ENCODE assay signal across 25 cellular contexts in the genomic region with DNA sequence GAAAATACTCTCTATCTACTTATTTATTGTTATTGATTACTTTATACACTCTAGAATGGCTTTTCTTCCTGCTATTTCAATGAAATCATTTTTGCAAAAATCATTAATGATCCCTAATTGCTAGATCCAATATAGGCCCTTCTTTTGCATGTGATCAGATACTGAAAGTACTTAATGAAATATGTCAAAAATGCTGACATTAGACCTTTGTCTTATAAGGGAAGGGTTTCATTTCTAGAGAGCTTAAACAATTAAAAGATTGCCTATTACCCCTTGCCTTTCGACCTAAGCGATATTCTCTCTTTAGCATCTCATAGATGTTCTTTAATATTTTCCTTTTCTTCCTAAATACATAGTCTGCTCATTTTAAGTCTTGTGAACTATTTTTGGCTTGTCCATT.
"Had no signal": no experiment of that assay in that cellular context is flagged by ENCODE, and none has a peak within 500 bp of the region (broad histone marks: within the 10 kb centered on the region; RNA-seq: fewer than 3 reads in every experiment).

No MANE protein-coding gene starts in this region.

- H3K27ac Mint-ChIP-seq: endodermal cell, memory B cell, type B pancreatic cell had no signal

- H3K4me3 Mint-ChIP-seq: endodermal cell, memory B cell, natural killer cell, type B pancreatic cell had no signal

- H3K9me3 Mint-ChIP-seq: memory B cell, natural killer cell, type B pancreatic cell had no signal

- H3K27me3 Mint-ChIP-seq: memory B cell, type B pancreatic cell had no signal

- H3K4me1 Mint-ChIP-seq: endodermal cell, memory B cell, natural killer cell had no signal

- H3K9me3 ChIP-seq: esophagus muscularis mucosa, ovary, testis, tibial artery had no signal

- H3K4me3 ChIP-seq: dorsolateral prefrontal cortex, esophagus muscularis mucosa, lung, ovary, smooth muscle cell, testis, tibial artery had no signal

- H3K4me1 ChIP-seq: foreskin keratinocyte, testis, tibial artery had no signal

- H3K36me3 ChIP-seq: ovary had no signal

- H3K4me2 ChIP-seq: smooth muscle cell had no signal

- FAIRE-seq: keratinocyte had no signal

- DNase-seq: cerebellar nuclear complex; dorsolateral prefrontal cortex; effector CD4-positive, alpha-beta T cell; endodermal cell; foreskin keratinocyte; natural killer cell; occipital lobe; ovary; posterior cingulate gyrus; retina; stimulated activated CD4-positive, alpha-beta T cell treated with anti-CD3 and anti-CD28 coated beads, Interleukin-12 subunit alpha, Interleukin-12 subunit beta, amount 100 ng/mL, for 4 hours; stimulated activated CD4-positive, alpha-beta T cell treated with anti-CD3 and anti-CD28 coated beads, Interleukin-1b, Interleukin-23, amount 100 ng/mL, for 48 hours; stimulated activated CD4-positive, alpha-beta T cell treated with anti-CD3 and anti-CD28 coated beads, Interleukin-4, amount 100 ng/mL, for 1 hour; stimulated activated CD8-positive, alpha-beta memory T cell treated with anti-CD3 and anti-CD28 coated beads, Interleukin-4, amount 100 ng/mL, for 48 hours; stimulated activated naive CD4-positive, alpha-beta T cell; substantia nigra; testis; tibial artery had no signal

- H3K27ac ChIP-seq: dorsolateral prefrontal cortex, esophagus muscularis mucosa, foreskin keratinocyte, ovary, testis, tibial artery had no signal

- ATAC-seq: foreskin keratinocyte, natural killer cell, sciatic nerve had no signal

- H3K27me3 ChIP-seq: dorsolateral prefrontal cortex, esophagus muscularis mucosa, foreskin keratinocyte, ovary, testis, tibial artery had no signal
